Comparison of ENCODE assay signal across 1 cellular context in genomic region chr3:45143673-45144670, GRCh38.
TF ChIP-seq lines count a peak whose summit lies in the region.

No MANE protein-coding gene starts in this region.

TF ChIP-seq in K562, 482 proteins besides CTCF, POLR2A, EP300 and RAD21 (continued from another document and continues in another):
- TF ChIP-seq TSHZ1 (CRISPR knock-in tag; IDR thresholded peaks at IDR 0.05) (no peak), MCM3 (IDR thresholded peaks at IDR 0.05) (no peak), HDAC3 (IDR thresholded peaks at IDR 0.05; ENCODE audit: borderline replicate concordance, partially characterized antibody) (peak; percentile 26), RBM25 (IDR thresholded peaks at IDR 0.05; ENCODE audit: low read depth, low read length, severe bottlenecking) (no peak), ETS2 (tag; IDR thresholded peaks at IDR 0.05; ENCODE audit: borderline replicate concordance, poor library complexity, severe bottlenecking) (no peak), PHTF2 (CRISPR knock-in tag; IDR thresholded peaks at IDR 0.05) (no peak), FOXA1 (IDR thresholded peaks at IDR 0.05; ENCODE audit: borderline replicate concordance) (no peak), SMARCB1 (IDR thresholded peaks at IDR 0.05; ENCODE audit: insufficient read length, low read depth) (no peak), PURB (CRISPR knock-in tag; IDR thresholded peaks at IDR 0.05; ENCODE audit: low read depth) (no peak), ZNF121 (CRISPR knock-in tag; conservative IDR thresholded peaks at IDR 0.05) (no peak), RFX7 (CRISPR knock-in tag; IDR thresholded peaks at IDR 0.05) (no peak), JUNB (CRISPR knock-in tag; conservative IDR thresholded peaks at IDR 0.05) (no peak), FOSL1 (tag; conservative IDR thresholded peaks at IDR 0.05) (peak; percentile 20; the same call in 1 of the 2 replicates), MTA3 (IDR thresholded peaks at IDR 0.05; ENCODE audit: borderline replicate concordance) (0 out of 2 replicates have a peak, but pooled peaks have one; percentile 24), SRSF9 (IDR thresholded peaks at IDR 0.05; ENCODE audit: borderline replicate concordance, low read depth, low read length) (no peak), CBX3 (IDR thresholded peaks at IDR 0.05; ENCODE audit: borderline replicate concordance in 1 of 2, low read length in 2 of 2) (no peak), ZBTB5 (IDR thresholded peaks at IDR 0.05) (no peak), U2AF1 (optimal IDR thresholded peaks at IDR 0.05; ENCODE audit: low read depth, low read length) (no peak), RCOR1 (IDR thresholded peaks at IDR 0.05; ENCODE audit: borderline replicate concordance in 1 of 2, low read depth in 2 of 2, low read length in 2 of 2) (peak in 1 of 2 experiments; percentile 76; a peak in 2 of 4 replicates), ZBTB34 (CRISPR knock-in tag; IDR thresholded peaks at IDR 0.05) (no peak), HDAC2 (IDR thresholded peaks at IDR 0.05) (no peak), CXXC5 (CRISPR knock-in tag; IDR thresholded peaks at IDR 0.05) (no peak), SRSF7 (optimal IDR thresholded peaks at IDR 0.05; ENCODE audit: low read depth, low read length) (no peak), BRCA1 (IDR thresholded peaks at IDR 0.05) (no peak), BRCA1 (CRISPR knock-in tag; IDR thresholded peaks at IDR 0.05) (no peak), NCOR1 (IDR thresholded peaks at IDR 0.05) (peak; percentile 59), KAT2B (IDR thresholded peaks at IDR 0.05; ENCODE audit: low read depth, low read length) (no peak), TRIM25 (IDR thresholded peaks at IDR 0.05; ENCODE audit: borderline replicate concordance) (no peak), PBX2 (CRISPR knock-in tag; IDR thresholded peaks at IDR 0.05; ENCODE audit: low read depth) (no peak), PBX2 (tag; conservative IDR thresholded peaks at IDR 0.05; ENCODE audit: low read depth) (no peak), TGIF2 (CRISPR knock-in tag; IDR thresholded peaks at IDR 0.05) (no peak), SRSF1 (IDR thresholded peaks at IDR 0.05; ENCODE audit: low read depth, low read length) (no peak), ETS1 (conservative IDR thresholded peaks at IDR 0.05; ENCODE audit: control insufficient read depth, low read depth, low read length) (no peak), TAF7 (tag; IDR thresholded peaks at IDR 0.05) (no peak), PHB2 (IDR thresholded peaks at IDR 0.05; ENCODE audit: low read depth) (no peak)
- TF ChIP-seq, protein P1, sequence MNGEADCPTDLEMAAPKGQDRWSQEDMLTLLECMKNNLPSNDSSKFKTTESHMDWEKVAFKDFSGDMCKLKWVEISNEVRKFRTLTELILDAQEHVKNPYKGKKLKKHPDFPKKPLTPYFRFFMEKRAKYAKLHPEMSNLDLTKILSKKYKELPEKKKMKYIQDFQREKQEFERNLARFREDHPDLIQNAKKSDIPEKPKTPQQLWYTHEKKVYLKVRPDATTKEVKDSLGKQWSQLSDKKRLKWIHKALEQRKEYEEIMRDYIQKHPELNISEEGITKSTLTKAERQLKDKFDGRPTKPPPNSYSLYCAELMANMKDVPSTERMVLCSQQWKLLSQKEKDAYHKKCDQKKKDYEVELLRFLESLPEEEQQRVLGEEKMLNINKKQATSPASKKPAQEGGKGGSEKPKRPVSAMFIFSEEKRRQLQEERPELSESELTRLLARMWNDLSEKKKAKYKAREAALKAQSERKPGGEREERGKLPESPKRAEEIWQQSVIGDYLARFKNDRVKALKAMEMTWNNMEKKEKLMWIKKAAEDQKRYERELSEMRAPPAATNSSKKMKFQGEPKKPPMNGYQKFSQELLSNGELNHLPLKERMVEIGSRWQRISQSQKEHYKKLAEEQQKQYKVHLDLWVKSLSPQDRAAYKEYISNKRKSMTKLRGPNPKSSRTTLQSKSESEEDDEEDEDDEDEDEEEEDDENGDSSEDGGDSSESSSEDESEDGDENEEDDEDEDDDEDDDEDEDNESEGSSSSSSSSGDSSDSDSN (IDR thresholded peaks at IDR 0.05; ENCODE audit: borderline replicate concordance in 1 of 2, low read depth in 2 of 2, low read length in 2 of 2) = no peak
- TF ChIP-seq, protein P2, sequence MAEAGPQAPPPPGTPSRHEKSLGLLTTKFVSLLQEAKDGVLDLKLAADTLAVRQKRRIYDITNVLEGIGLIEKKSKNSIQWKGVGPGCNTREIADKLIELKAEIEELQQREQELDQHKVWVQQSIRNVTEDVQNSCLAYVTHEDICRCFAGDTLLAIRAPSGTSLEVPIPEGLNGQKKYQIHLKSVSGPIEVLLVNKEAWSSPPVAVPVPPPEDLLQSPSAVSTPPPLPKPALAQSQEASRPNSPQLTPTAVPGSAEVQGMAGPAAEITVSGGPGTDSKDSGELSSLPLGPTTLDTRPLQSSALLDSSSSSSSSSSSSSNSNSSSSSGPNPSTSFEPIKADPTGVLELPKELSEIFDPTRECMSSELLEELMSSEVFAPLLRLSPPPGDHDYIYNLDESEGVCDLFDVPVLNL (CRISPR knock-in tag; IDR thresholded peaks at IDR 0.05; ENCODE audit: low read depth) = 0 out of 2 replicates have a peak, but pooled peaks have one; percentile 32
